In genomic region chr3:44554626-44555592, GRCh38 we compare ENCODE assay signal across 1 cellular context.
TF ChIP-seq lines count a peak whose summit lies in the region.

Gene ZKSCAN7, plus strand, starts transcription at chr3:44555193. Its CDS starts 1,855 bp downstream, at chr3:44557048.

TF ChIP-seq in GM12878, 131 proteins besides CTCF, POLR2A, EP300 and RAD21 (continued from another document and continues in another):
- no peak for TF ChIP-seq PRDM15 (CRISPR knock-in tag; IDR thresholded peaks at IDR 0.05)
- peak; percentile 68 for TF ChIP-seq ZNF687 (IDR thresholded peaks at IDR 0.05)
- no peak for TF ChIP-seq HDGF (IDR thresholded peaks at IDR 0.05)
- TF ChIP-seq FOS (IDR thresholded peaks at IDR 0.05; ENCODE audit: borderline replicate concordance, extremely low read depth, insufficient read length), result no peak
- TF ChIP-seq ESRRA (IDR thresholded peaks at IDR 0.05; ENCODE audit: low read length), result no peak
- no peak for TF ChIP-seq SP1 (IDR thresholded peaks at IDR 0.05; ENCODE audit: low read depth, low read length)
- no peak for TF ChIP-seq MTA2 (IDR thresholded peaks at IDR 0.05; ENCODE audit: low read depth)
- no peak for TF ChIP-seq MXI1 (IDR thresholded peaks at IDR 0.05; ENCODE audit: low read depth, low read length)
- no peak for TF ChIP-seq SUPT20H (IDR thresholded peaks at IDR 0.05; ENCODE audit: borderline replicate concordance, control insufficient read depth, low read depth, low read length)
- no peak for TF ChIP-seq JUNB (IDR thresholded peaks at IDR 0.05)
- no peak for TF ChIP-seq SUZ12 (IDR thresholded peaks at IDR 0.05; ENCODE audit: unreplicated experiment)
- TF ChIP-seq RUNX3 (IDR thresholded peaks at IDR 0.05; ENCODE audit: low read length), result no peak
- TF ChIP-seq RELA (IDR thresholded peaks at IDR 0.05; ENCODE audit: borderline replicate concordance, partially characterized antibody), result no peak
- TF ChIP-seq PKNOX1 (IDR thresholded peaks at IDR 0.05), result no peak
- no peak for TF ChIP-seq NKRF (conservative IDR thresholded peaks at IDR 0.05)
- no peak for TF ChIP-seq TCF3 (IDR thresholded peaks at IDR 0.05; ENCODE audit: borderline replicate concordance, insufficient read depth, low read depth, low read length)
- no peak for TF ChIP-seq NFYA (IDR thresholded peaks at IDR 0.05; ENCODE audit: borderline replicate concordance, low read depth, low read length)
- TF ChIP-seq CHD2 (IDR thresholded peaks at IDR 0.05; ENCODE audit: borderline replicate concordance, low read depth, low read length), result no peak
- TF ChIP-seq FOXM1 (IDR thresholded peaks at IDR 0.05; ENCODE audit: low read depth, low read length), result no peak
- no peak for TF ChIP-seq YBX1 (IDR thresholded peaks at IDR 0.05)
- no peak for TF ChIP-seq HDAC6 (IDR thresholded peaks at IDR 0.05; ENCODE audit: unreplicated experiment)
- TF ChIP-seq BMI1 (IDR thresholded peaks at IDR 0.05; ENCODE audit: borderline replicate concordance), result no peak
- TF ChIP-seq SMAD5 (IDR thresholded peaks at IDR 0.05; ENCODE audit: low read depth), result peak; percentile 71; the same call in 1 of the 2 replicates
- TF ChIP-seq WRNIP1 (IDR thresholded peaks at IDR 0.05; ENCODE audit: borderline replicate concordance, low read depth, low read length), result no peak
- 0 out of 2 replicates have a peak, but pooled peaks have one; percentile 13 for TF ChIP-seq NR2F1 (conservative IDR thresholded peaks at IDR 0.05)
- peak; percentile 72 for TF ChIP-seq IKZF1 (conservative IDR thresholded peaks at IDR 0.05)
- TF ChIP-seq ZNF207 (IDR thresholded peaks at IDR 0.05; ENCODE audit: borderline replicate concordance), result 0 out of 2 replicates have a peak, but pooled peaks have one; percentile 24
- 0 out of 2 replicates have a peak, but pooled peaks have one; percentile 25 for TF ChIP-seq SPI1 (IDR thresholded peaks at IDR 0.05; ENCODE audit: borderline replicate concordance, insufficient read depth, low read depth, low read length)
- TF ChIP-seq SRF (IDR thresholded peaks at IDR 0.05; ENCODE audit: low read depth in 2 of 2, low read length in 2 of 2), result no peak
- no peak for TF ChIP-seq NBN (IDR thresholded peaks at IDR 0.05)
- peak; percentile 94 for TF ChIP-seq YY1 (IDR thresholded peaks at IDR 0.05; ENCODE audit: low read depth, low read length)
- TF ChIP-seq USF1 (IDR thresholded peaks at IDR 0.05; ENCODE audit: borderline replicate concordance, extremely low read length, insufficient read depth, low read depth, low read length), result no peak
- TF ChIP-seq CHD1 (IDR thresholded peaks at IDR 0.05; ENCODE audit: low read depth, low read length), result no peak
- TF ChIP-seq ZBTB33 (IDR thresholded peaks at IDR 0.05), result no peak
- peak; percentile 83 for TF ChIP-seq ZBTB40 (IDR thresholded peaks at IDR 0.05; ENCODE audit: borderline replicate concordance)
- TF ChIP-seq RBBP5 (conservative IDR thresholded peaks at IDR 0.05), result no peak
- no peak for TF ChIP-seq CBX3 (IDR thresholded peaks at IDR 0.05; ENCODE audit: borderline replicate concordance, low read depth)
- peak; percentile 6 to 60; a peak in 1 of 4 replicates for TF ChIP-seq BHLHE40 (IDR thresholded peaks at IDR 0.05; ENCODE audit: borderline replicate concordance in 1 of 2, low read depth in 2 of 2, low read length in 1 of 2)
- TF ChIP-seq BCL3 (IDR thresholded peaks at IDR 0.05; ENCODE audit: borderline replicate concordance, insufficient read depth, low read depth, low read length, poor library complexity, severe bottlenecking), result no peak
- no peak for TF ChIP-seq HDAC2 (IDR thresholded peaks at IDR 0.05)
- no peak for TF ChIP-seq SMAD1 (IDR thresholded peaks at IDR 0.05; ENCODE audit: low read depth, partially characterized antibody)
- no peak for TF ChIP-seq IRF4 (IDR thresholded peaks at IDR 0.05; ENCODE audit: low read depth, low read length)
- TF ChIP-seq TBL1XR1 (IDR thresholded peaks at IDR 0.05; ENCODE audit: low read depth, low read length), result no peak
- TF ChIP-seq SMARCA5 (IDR thresholded peaks at IDR 0.05), result 0 out of 2 replicates have a peak, but pooled peaks have one; percentile 26
- TF ChIP-seq POLR2AphosphoS2 (IDR thresholded peaks at IDR 0.05; ENCODE audit: low read depth, low read length), result no peak
